1 cellular context compared by ENCODE assay signal in the genomic region with DNA sequence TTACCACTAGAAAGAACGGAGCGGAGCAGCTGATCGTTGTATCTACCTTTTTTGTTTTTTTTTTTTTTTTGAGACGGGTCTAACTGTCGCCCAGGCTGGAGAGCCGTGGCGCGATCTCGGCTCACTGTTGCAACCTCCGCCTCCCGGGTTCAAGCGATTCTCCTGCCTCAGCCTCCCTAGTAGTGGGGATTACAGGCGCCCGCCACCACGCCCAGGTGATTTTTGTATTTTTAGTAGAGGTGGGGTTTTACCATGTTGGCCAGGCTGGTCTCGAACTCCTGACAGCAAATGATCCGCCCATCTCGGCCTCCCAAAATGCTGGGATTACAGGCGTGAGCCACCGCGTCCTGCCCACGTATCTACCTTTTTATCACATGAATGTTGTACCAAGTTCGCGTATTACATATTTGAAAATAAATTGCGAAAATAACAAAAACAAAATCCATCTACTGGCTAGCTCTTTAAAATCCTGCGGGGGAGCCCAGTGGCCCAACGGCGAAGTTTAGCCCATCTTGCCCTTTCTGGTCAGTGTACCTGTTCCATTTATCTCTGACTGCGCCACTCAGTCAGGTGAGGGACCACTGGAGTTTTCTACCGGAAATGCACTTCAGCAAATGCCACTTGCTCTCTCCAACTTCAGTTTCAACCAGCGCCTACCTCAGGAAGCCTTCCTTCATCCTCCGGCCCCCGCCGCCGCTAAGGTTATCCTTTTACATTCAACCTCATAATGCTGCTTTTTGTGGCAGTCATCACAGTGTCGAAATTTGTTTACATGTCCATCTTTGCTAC.
TF ChIP-seq lines count a peak whose summit lies in the region.

No MANE protein-coding gene starts in this region.

TF ChIP-seq in HepG2, 621 proteins besides CTCF, POLR2A, EP300 and RAD21 (continued from another document and continues in another):
- TF ChIP-seq, protein P1, sequence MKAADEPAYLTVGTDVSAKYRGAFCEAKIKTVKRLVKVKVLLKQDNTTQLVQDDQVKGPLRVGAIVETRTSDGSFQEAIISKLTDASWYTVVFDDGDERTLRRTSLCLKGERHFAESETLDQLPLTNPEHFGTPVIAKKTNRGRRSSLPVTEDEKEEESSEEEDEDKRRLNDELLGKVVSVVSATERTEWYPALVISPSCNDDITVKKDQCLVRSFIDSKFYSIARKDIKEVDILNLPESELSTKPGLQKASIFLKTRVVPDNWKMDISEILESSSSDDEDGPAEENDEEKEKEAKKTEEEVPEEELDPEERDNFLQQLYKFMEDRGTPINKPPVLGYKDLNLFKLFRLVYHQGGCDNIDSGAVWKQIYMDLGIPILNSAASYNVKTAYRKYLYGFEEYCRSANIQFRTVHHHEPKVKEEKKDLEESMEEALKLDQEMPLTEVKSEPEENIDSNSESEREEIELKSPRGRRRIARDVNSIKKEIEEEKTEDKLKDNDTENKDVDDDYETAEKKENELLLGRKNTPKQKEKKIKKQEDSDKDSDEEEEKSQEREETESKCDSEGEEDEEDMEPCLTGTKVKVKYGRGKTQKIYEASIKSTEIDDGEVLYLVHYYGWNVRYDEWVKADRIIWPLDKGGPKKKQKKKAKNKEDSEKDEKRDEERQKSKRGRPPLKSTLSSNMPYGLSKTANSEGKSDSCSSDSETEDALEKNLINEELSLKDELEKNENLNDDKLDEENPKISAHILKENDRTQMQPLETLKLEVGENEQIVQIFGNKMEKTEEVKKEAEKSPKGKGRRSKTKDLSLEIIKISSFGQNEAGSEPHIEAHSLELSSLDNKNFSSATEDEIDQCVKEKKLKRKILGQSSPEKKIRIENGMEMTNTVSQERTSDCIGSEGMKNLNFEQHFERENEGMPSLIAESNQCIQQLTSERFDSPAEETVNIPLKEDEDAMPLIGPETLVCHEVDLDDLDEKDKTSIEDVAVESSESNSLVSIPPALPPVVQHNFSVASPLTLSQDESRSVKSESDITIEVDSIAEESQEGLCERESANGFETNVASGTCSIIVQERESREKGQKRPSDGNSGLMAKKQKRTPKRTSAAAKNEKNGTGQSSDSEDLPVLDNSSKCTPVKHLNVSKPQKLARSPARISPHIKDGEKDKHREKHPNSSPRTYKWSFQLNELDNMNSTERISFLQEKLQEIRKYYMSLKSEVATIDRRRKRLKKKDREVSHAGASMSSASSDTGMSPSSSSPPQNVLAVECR (CRISPR knock-in tag; IDR thresholded peaks at IDR 0.05; ENCODE audit: borderline replicate concordance): no peak
- TF ChIP-seq, protein P2, sequence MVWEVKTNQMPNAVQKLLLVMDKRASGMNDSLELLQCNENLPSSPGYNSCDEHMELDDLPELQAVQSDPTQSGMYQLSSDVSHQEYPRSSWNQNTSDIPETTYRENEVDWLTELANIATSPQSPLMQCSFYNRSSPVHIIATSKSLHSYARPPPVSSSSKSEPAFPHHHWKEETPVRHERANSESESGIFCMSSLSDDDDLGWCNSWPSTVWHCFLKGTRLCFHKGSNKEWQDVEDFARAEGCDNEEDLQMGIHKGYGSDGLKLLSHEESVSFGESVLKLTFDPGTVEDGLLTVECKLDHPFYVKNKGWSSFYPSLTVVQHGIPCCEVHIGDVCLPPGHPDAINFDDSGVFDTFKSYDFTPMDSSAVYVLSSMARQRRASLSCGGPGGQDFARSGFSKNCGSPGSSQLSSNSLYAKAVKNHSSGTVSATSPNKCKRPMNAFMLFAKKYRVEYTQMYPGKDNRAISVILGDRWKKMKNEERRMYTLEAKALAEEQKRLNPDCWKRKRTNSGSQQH (CRISPR knock-in tag; IDR thresholded peaks at IDR 0.05; ENCODE audit: low read depth): no peak
- no peak for TF ChIP-seq ZNF296 (CRISPR knock-in tag; conservative IDR thresholded peaks at IDR 0.05)
- TF ChIP-seq ZNF777 (CRISPR knock-in tag; IDR thresholded peaks at IDR 0.05): 0 out of 2 replicates have a peak, but pooled peaks have one; percentile 11
- no peak for TF ChIP-seq ZNF644 (CRISPR knock-in tag; IDR thresholded peaks at IDR 0.05; ENCODE audit: low read depth)
- TF ChIP-seq NFE2L2 (IDR thresholded peaks at IDR 0.05; ENCODE audit: low read length): no peak
- TF ChIP-seq FOXP4 (CRISPR knock-in tag; IDR thresholded peaks at IDR 0.05): no peak
- TF ChIP-seq SOX13 (IDR thresholded peaks at IDR 0.05): no peak
- TF ChIP-seq SOX13 (CRISPR knock-in tag; conservative IDR thresholded peaks at IDR 0.05 in 1 of 2, IDR thresholded peaks at IDR 0.05 in 1 of 2): no peak
- TF ChIP-seq TCF7L2 (IDR thresholded peaks at IDR 0.05; ENCODE audit: low read depth, low read length): no peak
- TF ChIP-seq ZNF761 (CRISPR knock-in tag; conservative IDR thresholded peaks at IDR 0.05): 0 out of 2 replicates have a peak, but pooled peaks have one; percentile 6
- TF ChIP-seq ZNF530 (CRISPR knock-in tag; IDR thresholded peaks at IDR 0.05; ENCODE audit: low read depth): no peak
- no peak for TF ChIP-seq MAFG (CRISPR knock-in tag; IDR thresholded peaks at IDR 0.05)
- TF ChIP-seq SP140L (CRISPR knock-in tag; IDR thresholded peaks at IDR 0.05; ENCODE audit: borderline replicate concordance): no peak
- peak; percentile 73; the same call in 1 of the 2 replicates for TF ChIP-seq ZC3H13 (CRISPR knock-in tag; IDR thresholded peaks at IDR 0.05)
- no peak for TF ChIP-seq STAT6 (CRISPR knock-in tag; IDR thresholded peaks at IDR 0.05; ENCODE audit: borderline replicate concordance)
- TF ChIP-seq ZNF749 (CRISPR knock-in tag; IDR thresholded peaks at IDR 0.05; ENCODE audit: borderline replicate concordance): no peak
- TF ChIP-seq, protein P3, sequence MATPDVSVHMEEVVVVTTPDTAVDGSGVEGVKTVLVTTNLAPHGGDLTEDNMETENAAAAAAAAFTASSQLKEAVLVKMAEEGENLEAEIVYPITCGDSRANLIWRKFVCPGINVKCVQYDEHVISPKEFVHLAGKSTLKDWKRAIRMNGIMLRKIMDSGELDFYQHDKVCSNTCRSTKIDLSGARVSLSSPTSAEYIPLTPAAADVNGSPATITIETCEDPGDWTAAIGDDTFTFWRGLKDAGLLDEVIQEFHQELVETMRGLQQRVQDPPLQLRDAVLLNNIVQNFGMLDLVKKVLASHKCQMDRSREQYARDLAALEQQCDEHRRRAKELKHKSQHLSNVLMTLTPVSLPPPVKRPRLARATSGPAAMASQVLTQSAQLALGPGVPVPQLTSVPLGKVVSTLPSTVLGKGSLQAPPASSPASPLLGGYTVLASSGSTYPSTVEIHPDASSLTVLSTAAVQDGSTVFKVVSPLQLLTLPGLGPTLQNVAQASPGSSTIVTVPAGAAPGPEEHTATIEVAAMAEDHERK (CRISPR knock-in tag; IDR thresholded peaks at IDR 0.05; ENCODE audit: low read depth): no peak
- TF ChIP-seq ZNF780A (CRISPR knock-in tag; IDR thresholded peaks at IDR 0.05): no peak
- TF ChIP-seq RAD51 (IDR thresholded peaks at IDR 0.05; ENCODE audit: borderline replicate concordance): no peak
- peak; percentile 8; the same call in 1 of the 2 replicates for TF ChIP-seq HOXA3 (CRISPR knock-in tag; IDR thresholded peaks at IDR 0.05)
- TF ChIP-seq MTA1 (CRISPR knock-in tag; IDR thresholded peaks at IDR 0.05; ENCODE audit: borderline replicate concordance): no peak
- TF ChIP-seq ZNF501 (CRISPR knock-in tag; IDR thresholded peaks at IDR 0.05): 0 out of 2 replicates have a peak, but pooled peaks have one; percentile 37
- TF ChIP-seq TBP (CRISPR knock-in tag; IDR thresholded peaks at IDR 0.05): no peak
- no peak for TF ChIP-seq RERE (CRISPR knock-in tag; IDR thresholded peaks at IDR 0.05; ENCODE audit: low read depth)
- no peak for TF ChIP-seq NRL (CRISPR knock-in tag; IDR thresholded peaks at IDR 0.05; ENCODE audit: borderline replicate concordance)
- TF ChIP-seq ZNF543 (CRISPR knock-in tag; IDR thresholded peaks at IDR 0.05): no peak
- TF ChIP-seq PHF21A (CRISPR knock-in tag; IDR thresholded peaks at IDR 0.05): 0 out of 2 replicates have a peak, but pooled peaks have one; percentile 8
- no peak for TF ChIP-seq NR1H2 (CRISPR knock-in tag; IDR thresholded peaks at IDR 0.05; ENCODE audit: borderline replicate concordance, low read depth)
- TF ChIP-seq ZBTB7B (CRISPR knock-in tag; IDR thresholded peaks at IDR 0.05): no peak
- TF ChIP-seq IKZF4 (CRISPR knock-in tag; IDR thresholded peaks at IDR 0.05; ENCODE audit: borderline replicate concordance, low read depth, not compliant biosample characterization): no peak
- TF ChIP-seq ZFP36L1 (CRISPR knock-in tag; IDR thresholded peaks at IDR 0.05): 0 out of 2 replicates have a peak, but pooled peaks have one; percentile 23
- TF ChIP-seq ZNF841 (CRISPR knock-in tag; IDR thresholded peaks at IDR 0.05; ENCODE audit: borderline replicate concordance): peak; percentile 13; the same call in 1 of the 2 replicates
- TF ChIP-seq HNRNPLL (IDR thresholded peaks at IDR 0.05; ENCODE audit: low read depth, low read length, poor library complexity, severe bottlenecking): no peak
- TF ChIP-seq MYNN (CRISPR knock-in tag; IDR thresholded peaks at IDR 0.05; ENCODE audit: low read depth): no peak
- no peak for TF ChIP-seq ZNF550 (CRISPR knock-in tag; IDR thresholded peaks at IDR 0.05; ENCODE audit: borderline replicate concordance)
- TF ChIP-seq NFE2L1 (CRISPR knock-in tag; IDR thresholded peaks at IDR 0.05; ENCODE audit: borderline replicate concordance): no peak
- no peak for TF ChIP-seq ZNF790 (CRISPR knock-in tag; IDR thresholded peaks at IDR 0.05; ENCODE audit: borderline replicate concordance)
- peak; percentile 18; the same call in 1 of the 2 replicates for TF ChIP-seq ZNF44 (CRISPR knock-in tag; IDR thresholded peaks at IDR 0.05)
- TF ChIP-seq CBFB (CRISPR knock-in tag; IDR thresholded peaks at IDR 0.05): no peak
- no peak for TF ChIP-seq NBN (conservative IDR thresholded peaks at IDR 0.05)
